Comparison of ENCODE assay signal across 8 cellular contexts in genomic region chr9:97412628-97413382, GRCh38. TPM values are rescaled to one million over a fixed set of nuclear protein-coding genes. Genes with fewer than 3 reads are reported as not detected.
DNase-seq lines count a peak whose midpoint lies in the region; ATAC-seq and TF ChIP-seq lines count a peak whose summit lies in the region.

No MANE protein-coding gene starts in this region.

- no peaks in the 10 kb centered on the region for H3K4me1 ChIP-seq in fibroblast of lung (ENCODE audit: control insufficient read depth, extremely low read depth, insufficient read depth, low read length)

- H2AFZ ChIP-seq in SU-DHL-6 (ENCODE audit: low read depth, low read length, severe bottlenecking) (peak overlapping the region; percentile 89), fibroblast of lung (ENCODE audit: low read length) (peak overlapping the region; percentile 69)

- H3K4me3 Mint-ChIP-seq in activated T-cell treated with anti-CD3 and anti-CD28 coated beads, Interleukin-2, amount 50 U/mL, for 24 hours: peak overlapping the region; percentile 82
- peak overlapping the region; percentile 84 for H3K4me3 Mint-ChIP-seq in natural killer cell

- peaks cover 22% of the 10 kb centered on the region for H3F3A ChIP-seq in SU-DHL-6 (ENCODE audit: insufficient read depth)

- H3K9me3 Mint-ChIP-seq in activated T-cell treated with anti-CD3 and anti-CD28 coated beads, Interleukin-2, amount 50 U/mL, for 24 hours: no peaks in the 10 kb centered on the region
- no peaks in the 10 kb centered on the region for H3K9me3 Mint-ChIP-seq in natural killer cell

- intact Hi-C loops in natural killer cell (cut with micrococcal nuclease): no loop called here

- no peaks in the 10 kb centered on the region for H3K9me2 ChIP-seq in SU-DHL-6 (replicated peaks; ENCODE audit: insufficient read depth, low read length)

- H4K20me1 ChIP-seq in SU-DHL-6 (ENCODE audit: low read depth, low read length): no peaks in the 10 kb centered on the region
- no peaks in the 10 kb centered on the region for H4K20me1 ChIP-seq in fibroblast of lung (ENCODE audit: control insufficient read depth, extremely low read depth, insufficient read depth, low read length)

- DNase-seq in activated T-cell treated with anti-CD3 and anti-CD28 coated beads, Interleukin-2, amount 50 U/mL, for 24 hours: no peak
- DNase-seq in activated T-cell treated with anti-CD3 and anti-CD28 coated beads for 4 hours (no peak), fibroblast of lung (ENCODE audit: low read depth in 2 of 2) (peak; percentile 4 to 11), natural killer cell (no peak), NCI-H2171 treated with DMSO at 0.1 percent for 48 hours (lab: John Stamatoyannopoulos, UW) (no peak), NCI-H1092 treated with DMSO at 0.1 percent for 48 hours (lab: John Stamatoyannopoulos, UW) (no peak)

- peak overlapping the region; percentile 63 for H3K4me2 ChIP-seq in SU-DHL-6 (ENCODE audit: low read depth, low read length, poor library complexity, severe bottlenecking)
- H3K4me2 ChIP-seq in fibroblast of lung (ENCODE audit: extremely low read depth, insufficient read depth, low read length): peak overlapping the region; percentile 67

- H3K27me3 Mint-ChIP-seq in activated T-cell treated with anti-CD3 and anti-CD28 coated beads, Interleukin-2, amount 50 U/mL, for 24 hours: peaks cover 18% of the 10 kb centered on the region
- H3K27me3 Mint-ChIP-seq in natural killer cell (ENCODE audit: low read depth in 2 of 2): peaks cover 13% of the 10 kb centered on the region in 2 donors

- H3K36me3 ChIP-seq in SU-DHL-6 (ENCODE audit: low read length): no peaks in the 10 kb centered on the region
- H3K36me3 ChIP-seq in fibroblast of lung (ENCODE audit: control insufficient read depth, insufficient read depth, low read length): no peaks in the 10 kb centered on the region

- peak overlapping the region; percentile 57 for H3K4me3 ChIP-seq in SU-DHL-6 (ENCODE audit: insufficient read depth, low read length, poor library complexity, severe bottlenecking)
- peak overlapping the region; percentile 69 to 89 (median 82) for H3K4me3 ChIP-seq in fibroblast of lung (replicated peaks in 1 of 4; ENCODE audit: control extremely low read depth in 1 of 4, insufficient read depth in 1 of 4, low read depth in 3 of 4, low read length in 4 of 4)

- H3K9me3 ChIP-seq in SU-DHL-6 (ENCODE audit: insufficient read depth, low read length) (no peaks in the 10 kb centered on the region), fibroblast of lung (ENCODE audit: control insufficient read depth, insufficient read depth, low read depth, low read length) (no peaks in the 10 kb centered on the region)

- peak overlapping the region; percentile 58 for H3K9ac ChIP-seq in SU-DHL-6 (ENCODE audit: low read length)
- peak overlapping the region; percentile 68 for H3K9ac ChIP-seq in fibroblast of lung (ENCODE audit: insufficient read depth, low read length)

- no peaks in the 10 kb centered on the region for H3K36me3 Mint-ChIP-seq in activated T-cell treated with anti-CD3 and anti-CD28 coated beads, Interleukin-2, amount 50 U/mL, for 24 hours (ENCODE audit: low read depth)
- no peaks in the 10 kb centered on the region for H3K36me3 Mint-ChIP-seq in natural killer cell

- TF ChIP-seq CTCF in SU-DHL-6 (IDR thresholded peaks at IDR 0.05; ENCODE audit: insufficient read depth, low read length, poor library complexity, severe bottlenecking) (no peak), fibroblast of lung (conservative IDR thresholded peaks at IDR 0.05 in 1 of 2, IDR thresholded peaks at IDR 0.05 in 1 of 2; ENCODE audit: low read depth in 1 of 2, low read length in 2 of 2) (no peak), natural killer cell (IDR thresholded peaks at IDR 0.05) (no peak)

- H3K27me3 ChIP-seq in SU-DHL-6 (ENCODE audit: low read length) (no peaks in the 10 kb centered on the region), fibroblast of lung (ENCODE audit: control insufficient read depth, insufficient read depth, low read length) (peaks cover 8% of the 10 kb centered on the region)

- no peaks in the 10 kb centered on the region for H3K79me2 ChIP-seq in SU-DHL-6 (ENCODE audit: insufficient read depth, low read length)
- H3K79me2 ChIP-seq in fibroblast of lung (ENCODE audit: control insufficient read depth, insufficient read depth, low read length): no peaks in the 10 kb centered on the region

- peaks cover 30% of the 10 kb centered on the region for H3K4me1 Mint-ChIP-seq in activated T-cell treated with anti-CD3 and anti-CD28 coated beads, Interleukin-2, amount 50 U/mL, for 24 hours (ENCODE audit: low read depth)
- H3K4me1 Mint-ChIP-seq in natural killer cell: peaks cover 44 to 45% of the 10 kb centered on the region in 2 donors

- ATAC-seq in HG03064 (IDR thresholded peaks at IDR 0.05; ENCODE audit: low read depth, unreplicated experiment): peak; percentile 21
- ATAC-seq in natural killer cell: no peak

- H3K27ac Mint-ChIP-seq in activated T-cell treated with anti-CD3 and anti-CD28 coated beads, Interleukin-2, amount 50 U/mL, for 24 hours: peak overlapping the region; percentile 79
- H3K27ac Mint-ChIP-seq in natural killer cell: peak overlapping the region; percentile 81 to 84

- H3K27ac ChIP-seq in SU-DHL-6 (ENCODE audit: low read depth, low read length) (no peak overlapping the region), fibroblast of lung (ENCODE audit: insufficient read depth, low read length) (peak overlapping the region; percentile 54)

RNA-seq across cellular contexts. Expression of gene TDRD7, which starts 0.9 kb away (rescaled TPM):
- total RNA-seq in fibroblast of lung (9.0 and 14.7 TPM in 2 replicates), natural killer cell (10 to 100 TPM in 2 of 3 donors, 1 to 10 TPM in 1; 9.8 to 16.4 (median 16.3) TPM)
- 9.8 and 10.5 TPM in 2 replicates for polyA plus RNA-seq in fibroblast of lung
- polyA plus RNA-seq in fibroblast of lung (2012): 7.5 and 8.6 TPM in 2 replicates
- polyA minus RNA-seq in fibroblast of lung (ENCODE audit: low replicate concordance): 2.3 and 3.1 TPM in 2 replicates

Comparison
In these comparisons a context has a peak if more than half of its experiments do, and no peak if none do; other contexts are left out.
1. DNase-seq: peak in fibroblast of lung (2 of 2); none in activated T-cell treated with anti-CD3 and anti-CD28 coated beads, Interleukin-2, amount 50 U/mL, for 24 hours (single experiment), activated T-cell treated with anti-CD3 and anti-CD28 coated beads for 4 hours (single experiment), natural killer cell (single experiment), NCI-H2171 treated with DMSO at 0.1 percent for 48 hours (single experiment) and NCI-H1092 treated with DMSO at 0.1 percent for 48 hours (single experiment).